ENCODE assay signal across 25 cellular contexts in genomic region chr12:52754135-52754534, GRCh38. TPM values are rescaled to one million over a fixed set of nuclear protein-coding genes. Genes with fewer than 3 reads are reported as not detected.
"Had no signal": no experiment of that assay in that cellular context is flagged by ENCODE, and none has a peak within 500 bp of the region (broad histone marks: within the 10 kb centered on the region; RNA-seq: fewer than 3 reads in every experiment).

No MANE protein-coding gene starts in this region.

- H3K9ac ChIP-seq: KMS-11 had no signal

- H3K4me1 ChIP-seq: SJCRH30 had no signal

- H3K4me2 ChIP-seq: KMS-11 had no signal

- H3K36me3 ChIP-seq: SJCRH30 had no signal

- FAIRE-seq: HTR-8/SVneo, K562 had no signal

- H3K27me3 ChIP-seq: SJCRH30 had no signal

- H3K27ac ChIP-seq: HL-60, KMS-11, SJCRH30 had no signal

- H3K9me3 ChIP-seq: SJCRH30 had no signal

- DNase-seq: Kasumi-1; MM.1S; NCI-H1092 treated with DMSO at 0.1 percent for 48 hours; NCI-H1436; NCI-H187; NCI-H2171 treated with DMSO at 0.1 percent for 48 hours; NCI-H345; NCI-H446 treated with DMSO at 0.1 percent for 48 hours; NCI-H510A treated with DMSO at 0.1 percent for 48 hours; NCI-H526; NCI-H748 treated with DMSO at 0.1 percent for 48 hours; NK-92 treated with Interleukin-12 subunit alpha and Interleukin-12 subunit beta, amount 100 ng/mL, for 24 hours; PC-3; SHP77 treated with DMSO at 0.1 percent for 48 hours; SJCRH30; T-helper 1 cell; T-helper 17 cell had no signal

- H3K4me3 ChIP-seq: K562, SJCRH30 had no signal

RNA-seq across cellular contexts. Expression of gene KRT76, which starts 23.0 kb away (rescaled TPM):
- total RNA-seq: K562, M059J, OCI-LY7, PC-3, Right ventricle myocardium inferior, SJCRH30, T-helper 17 cell had no signal
- polyA plus RNA-seq: IgD-negative memory B cell, K562 had no signal

RNA-seq across cellular contexts. Expression of gene KRT3, which starts 41.8 kb away (rescaled TPM):
- total RNA-seq: K562, M059J, OCI-LY7, Right ventricle myocardium inferior, SJCRH30, T-helper 17 cell had no signal
- polyA plus RNA-seq: IgD-negative memory B cell, K562 had no signal

RNA-seq across cellular contexts. Expression of gene KRT77, which starts 50.8 kb away (rescaled TPM):
- total RNA-seq: K562, M059J, OCI-LY7, PC-3, Right ventricle myocardium inferior, SJCRH30, T-helper 17 cell had no signal
- polyA plus RNA-seq: IgD-negative memory B cell, K562 had no signal

RNA-seq across cellular contexts. Expression of gene KRT4, which starts 59.8 kb away (rescaled TPM):
- total RNA-seq: K562, M059J, OCI-LY7, Right ventricle myocardium inferior, SJCRH30, T-helper 17 cell had no signal
- polyA plus RNA-seq: IgD-negative memory B cell, K562 had no signal
